In the genomic region with DNA sequence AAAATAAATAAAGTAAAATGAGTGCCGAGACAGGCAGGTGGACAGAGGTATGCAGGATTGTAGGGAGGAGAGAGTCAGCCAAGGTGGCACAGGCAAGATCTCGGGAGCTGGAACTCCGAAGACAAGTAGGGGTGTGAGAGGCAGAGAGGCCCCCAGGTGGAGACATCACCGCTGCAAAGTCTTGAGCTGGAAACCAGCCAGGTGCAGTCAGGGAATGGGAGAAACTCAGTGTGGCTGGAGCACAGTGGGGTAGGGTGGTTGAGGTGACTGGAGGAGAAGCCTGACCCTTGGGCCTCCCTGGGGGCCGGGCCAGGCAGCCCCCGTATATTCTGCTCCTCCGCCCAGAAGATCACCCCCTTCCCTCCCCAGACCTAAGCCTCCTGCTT, we compare ENCODE assay signal across 21 cellular contexts.
"Had no signal": no experiment of that assay in that cellular context is flagged by ENCODE, and none has a peak within 500 bp of the region (broad histone marks: within the 10 kb centered on the region; RNA-seq: fewer than 3 reads in every experiment).

No MANE protein-coding gene starts in this region.

- H3K27ac ChIP-seq: dorsolateral prefrontal cortex, lower lobe of right lung, pancreas, suprapubic skin, transverse colon had no signal

- H3K4me3 Mint-ChIP-seq: activated CD4-positive, alpha-beta T cell treated with anti-CD3 and anti-CD28 coated beads, Interleukin-2, amount 10 ng/mL, durations not matched to agents 7 days and 5 days; activated CD8-positive, alpha-beta T cell treated with anti-CD3 and anti-CD28 coated beads, Interleukin-2, amount 10 ng/mL, durations not matched to agents 7 days and 5 days; activated naive CD8-positive, alpha-beta T cell treated with anti-CD3 and anti-CD28 coated beads, Interleukin-2, amount 10 ng/mL, durations not matched to agents 7 days and 5 days; activated T-cell treated with anti-CD3 and anti-CD28 coated beads, Interleukin-2, amount 50 U/mL, for 24 hours; stimulated activated naive CD8-positive, alpha-beta T cell treated with anti-CD3 and anti-CD28 coated beads, Interleukin-15, amount 100 ng/mL, for 72 hours had no signal

- ATAC-seq: activated CD4-positive, CD25-positive, alpha-beta regulatory T cell treated with anti-CD3 and anti-CD28 coated beads, Interleukin-2, amount 50 U/mL, for 24 hours; activated CD8-positive, alpha-beta T cell treated with anti-CD3 and anti-CD28 coated beads, Interleukin-2, amount 10 ng/mL, durations not matched to agents 7 days and 5 days; lower lobe of right lung; pancreas; sciatic nerve; stimulated activated naive CD8-positive, alpha-beta T cell treated with anti-CD3 and anti-CD28 coated beads, Interleukin-15, amount 100 ng/mL, for 72 hours had no signal

- H3K27me3 ChIP-seq: pancreas had no signal

- H3K27ac Mint-ChIP-seq: activated CD8-positive, alpha-beta T cell treated with anti-CD3 and anti-CD28 coated beads, Interleukin-2, amount 10 ng/mL, durations not matched to agents 7 days and 5 days; activated naive CD8-positive, alpha-beta T cell treated with anti-CD3 and anti-CD28 coated beads, Interleukin-2, amount 10 ng/mL, durations not matched to agents 7 days and 5 days; activated T-cell treated with anti-CD3 and anti-CD28 coated beads, Interleukin-2, amount 50 U/mL, for 24 hours; activated T-helper 2 cell treated with anti-CD3 and anti-CD28 coated beads, Interferon-gamma antibody, Interleukin-2, Interleukin-4, amounts not matched to agents 10 μg/mL and 5 μg/mL and 100 μg/mL, durations not matched to agents 14 hours and 24 hours and 36 hours; stimulated activated naive CD8-positive, alpha-beta T cell treated with anti-CD3 and anti-CD28 coated beads, Interleukin-15, amount 100 ng/mL, for 72 hours had no signal

- H3K9me3 Mint-ChIP-seq: activated CD4-positive, alpha-beta T cell treated with anti-CD3 and anti-CD28 coated beads, Interleukin-2, amount 10 ng/mL, durations not matched to agents 7 days and 5 days; activated naive CD8-positive, alpha-beta T cell treated with anti-CD3 and anti-CD28 coated beads, Interleukin-2, amount 10 ng/mL, durations not matched to agents 7 days and 5 days; activated T-cell treated with anti-CD3 and anti-CD28 coated beads, Interleukin-2, amount 50 U/mL, for 24 hours; activated T-helper 2 cell treated with anti-CD3 and anti-CD28 coated beads, Interferon-gamma antibody, Interleukin-2, Interleukin-4, amounts not matched to agents 10 μg/mL and 5 μg/mL and 100 μg/mL, durations not matched to agents 14 hours and 24 hours and 36 hours; stimulated activated naive CD8-positive, alpha-beta T cell treated with anti-CD3 and anti-CD28 coated beads, Interleukin-15, amount 100 ng/mL, for 72 hours had no signal

- FAIRE-seq: pancreas had no signal

- H3K4me2 ChIP-seq: smooth muscle cell had no signal

- DNase-seq: activated CD4-positive, alpha-beta T cell treated with anti-CD3 and anti-CD28 coated beads, Interleukin-2, amount 10 ng/mL, durations not matched to agents 7 days and 5 days; activated CD8-positive, alpha-beta T cell treated with anti-CD3 and anti-CD28 coated beads, Interleukin-2, amount 10 ng/mL, durations not matched to agents 7 days and 5 days; activated naive CD4-positive, alpha-beta T cell treated with Interleukin-2 at 50 U/mL for 16 hours; activated naive CD8-positive, alpha-beta T cell treated with anti-CD3 and anti-CD28 coated beads, Interleukin-2, amount 10 ng/mL, durations not matched to agents 7 days and 5 days; activated T-cell treated with anti-CD3 and anti-CD28 coated beads, Interleukin-2, amount 50 U/mL, for 24 hours; caudate nucleus; dorsolateral prefrontal cortex; erythroblast; foreskin melanocyte; hypothalamus; islet precursor cell; lower lobe of right lung; stimulated activated CD4-positive, alpha-beta T cell treated with anti-CD3 and anti-CD28 coated beads, Interleukin-4, amount 100 ng/mL, for 1 hour; stimulated activated naive CD8-positive, alpha-beta T cell treated with anti-CD3 and anti-CD28 coated beads, Interleukin-15, amount 100 ng/mL, for 72 hours; transverse colon had no signal

- H3K9me3 ChIP-seq: lower lobe of right lung, pancreas, suprapubic skin, transverse colon had no signal

- H3K36me3 Mint-ChIP-seq: activated naive CD8-positive, alpha-beta T cell treated with anti-CD3 and anti-CD28 coated beads, Interleukin-2, amount 10 ng/mL, durations not matched to agents 7 days and 5 days had no signal

- H3K4me3 ChIP-seq: dorsolateral prefrontal cortex, lower lobe of right lung, pancreas, smooth muscle cell, suprapubic skin, transverse colon had no signal
